ENCODE assay signal across 8 cellular contexts in genomic region chr15:83000672-83001031, GRCh38. TPM values are rescaled to one million over a fixed set of nuclear protein-coding genes. Genes with fewer than 3 reads are reported as not detected.
A peak's percentile ranks its signal among the peaks of the same experiment; 100 is the strongest.
DNase-seq lines count a peak whose midpoint lies in the region; ATAC-seq and TF ChIP-seq lines count a peak whose summit lies in the region.
"Not testable (repeated sequence)": the region's sequence is repeated elsewhere in the genome, so short reads cannot be mapped to it uniquely, and the experiment has no call there.

No MANE protein-coding gene starts in this region.

- H2BK20ac ChIP-seq in IMR-90 (ENCODE audit: low read depth, low read length): not testable (repeated sequence)

- H2BK5ac ChIP-seq in IMR-90 (ENCODE audit: low read depth, low read length, poor library complexity, severe bottlenecking): not testable (repeated sequence)

- not testable (repeated sequence) for DNase-seq in CD4-positive, alpha-beta T cell; IMR-90; Panc1 (ENCODE audit: low read depth, low spot score); adipocyte (ENCODE audit: low read depth); fibroblast of lung (ENCODE audit: low read depth in 2 of 2); natural killer cell treated with Interleukin-12 subunit alpha and Interleukin-12 subunit beta and Interleukin-15 and Interleukin-18, amount 100 ng/mL, for 72 hours (ENCODE audit: low spot score); stimulated activated naive B cell treated with anti-CD40 and anti-IgM and Interleukin-4, amounts not matched to agents 10 μg/mL and 1 μg/mL and 100 μg/mL, for 72 hours

- H3K23ac ChIP-seq in IMR-90 (ENCODE audit: low read depth, low read length): not testable (repeated sequence)

- TF ChIP-seq CTCF in 22Rv1 (IDR thresholded peaks at IDR 0.05) (peak; percentile 40), Panc1 (IDR thresholded peaks at IDR 0.05) (peak; percentile 50)
- TF ChIP-seq CTCF in CD4-positive, alpha-beta T cell (IDR thresholded peaks at IDR 0.05); IMR-90 (conservative IDR thresholded peaks at IDR 0.05; ENCODE audit: low read depth, low read length); fibroblast of lung (conservative IDR thresholded peaks at IDR 0.05 in 1 of 2, IDR thresholded peaks at IDR 0.05 in 1 of 2; ENCODE audit: low read depth in 1 of 2, low read length in 2 of 2): not testable (repeated sequence)

- H3K4me3 ChIP-seq in IMR-90 (ENCODE audit: insufficient read depth, low read depth, low read length); fibroblast of lung (replicated peaks in 1 of 4; ENCODE audit: control extremely low read depth in 1 of 4, insufficient read depth in 1 of 4, low read depth in 3 of 4, low read length in 4 of 4): not testable (repeated sequence)
- peak overlapping the region in 1 of 2 experiments; percentile 52; a peak in 1 of 4 replicates for H3K4me3 ChIP-seq in Panc1 (ENCODE audit: low read depth in 2 of 2, low read length in 2 of 2)
- peak overlapping the region; percentile 75 for H3K4me3 ChIP-seq in adipocyte (ENCODE audit: low read length)

- not testable (repeated sequence) for H3K4me2 ChIP-seq in IMR-90 (ENCODE audit: low read depth, low read length)
- peak overlapping the region; percentile 86 for H3K4me2 ChIP-seq in fibroblast of lung (ENCODE audit: extremely low read depth, insufficient read depth, low read length)

- H4K20me1 ChIP-seq in IMR-90 (ENCODE audit: insufficient read depth, low read length); fibroblast of lung (ENCODE audit: control insufficient read depth, extremely low read depth, insufficient read depth, low read length): not testable (repeated sequence)

- not testable (repeated sequence) for H3K4me1 ChIP-seq in IMR-90 (ENCODE audit: control insufficient read depth, insufficient read depth, low read length); Panc1 (ENCODE audit: control insufficient read depth, insufficient read depth, low read length); adipocyte (ENCODE audit: control insufficient read depth, insufficient read depth, low read length); fibroblast of lung (ENCODE audit: control insufficient read depth, extremely low read depth, insufficient read depth, low read length)

- dilution Hi-C loops in IMR-90 (cut with HindIII; ENCODE audit: low sequenced_read_pairs, unreplicated experiment): not testable (repeated sequence)

- H2AK9ac ChIP-seq in IMR-90 (replicated peaks; ENCODE audit: low read depth, low read length, poor library complexity): not testable (repeated sequence)

- BruUV-seq in IMR-90 (replicated peaks; lab: Mats Ljungman, UMichigan); Panc1 (replicated peaks; lab: Mats Ljungman, UMichigan): not testable (repeated sequence)

- H3K9me1 ChIP-seq in IMR-90 (ENCODE audit: insufficient read depth, low read length): not testable (repeated sequence)

- in situ Hi-C loops in IMR-90 (cut with MboI; ENCODE audit: low sequenced_read_pairs): loop anchor here (10.0 kb wide), 2 partner anchors 436 to 466 kb away; no protein-coding TSS in a partner anchor
- in situ Hi-C loops in Panc1 (cut with HindIII; ENCODE audit: low pct_unique_long_range_greater_than_20kb, low sequenced_read_pairs): not testable (repeated sequence)

- H3K27ac Mint-ChIP-seq in CD4-positive, alpha-beta T cell: peak overlapping the region; percentile 73
- peak overlapping the region in 1 of 2 donors; percentile 50 for H3K27ac Mint-ChIP-seq in natural killer cell treated with Interleukin-12 subunit alpha and Interleukin-12 subunit beta and Interleukin-15 and Interleukin-18, amount 100 ng/mL, for 72 hours
- H3K27ac Mint-ChIP-seq in stimulated activated naive B cell treated with anti-CD40 and anti-IgM and Interleukin-4, amounts not matched to agents 10 μg/mL and 1 μg/mL and 100 μg/mL, for 72 hours: not testable (repeated sequence)

- CTCF ChIA-PET in CD4-positive, alpha-beta T cell (lab: Charles Lee): interaction anchor here (1.2 to 1.5 kb wide), 5 partner anchors 10 to 470 kb away, joined by 3 to 16 read pairs (median 3); partner anchors contain the start of genes C15orf40 and RAMAC
- CTCF ChIA-PET in IMR-90 (lab: Yijun Ruan, JAX): interaction anchor here (0.8 kb wide), 1 partner anchor 10 kb away, joined by 3 read pairs; the partner anchor contains the start of gene C15orf40
- CTCF ChIA-PET in Panc1 (lab: Charles Lee): not testable (repeated sequence)

- not testable (repeated sequence) for H2BK120ac ChIP-seq in IMR-90 (ENCODE audit: low read depth, low read length)

- H3K27me3 ChIP-seq in CD4-positive, alpha-beta T cell (ENCODE audit: control insufficient read depth, insufficient read depth, low read length); IMR-90 (ENCODE audit: control insufficient read depth, insufficient read depth, low read length); Panc1 (ENCODE audit: control insufficient read depth, insufficient read depth, low read length); adipocyte (replicated peaks; ENCODE audit: control insufficient read depth, insufficient read depth, low read length); fibroblast of lung (ENCODE audit: control insufficient read depth, insufficient read depth, low read length): not testable (repeated sequence)

- peaks cover 13% of the 10 kb centered on the region for H3K4me1 Mint-ChIP-seq in CD4-positive, alpha-beta T cell (ENCODE audit: low read depth)
- not testable (repeated sequence) for H3K4me1 Mint-ChIP-seq in natural killer cell treated with Interleukin-12 subunit alpha and Interleukin-12 subunit beta and Interleukin-15 and Interleukin-18, amount 100 ng/mL, for 72 hours (ENCODE audit: low read depth in 2 of 2); stimulated activated naive B cell treated with anti-CD40 and anti-IgM and Interleukin-4, amounts not matched to agents 10 μg/mL and 1 μg/mL and 100 μg/mL, for 72 hours

- not testable (repeated sequence) for H3K18ac ChIP-seq in IMR-90 (ENCODE audit: low read depth, low read length)

- not testable (repeated sequence) for H4K5ac ChIP-seq in IMR-90 (ENCODE audit: low read depth, low read length)

- peak overlapping the region; percentile 43; the same call in 1 of the 2 replicates for H3K27ac ChIP-seq in 22Rv1
- H3K27ac ChIP-seq in CD4-positive, alpha-beta T cell (ENCODE audit: low read depth, low read length); IMR-90 (ENCODE audit: insufficient read depth, low read length); Panc1 (ENCODE audit: low read length); fibroblast of lung (ENCODE audit: insufficient read depth, low read length): not testable (repeated sequence)

- not testable (repeated sequence) for ATAC-seq in CD4-positive, alpha-beta T cell (ENCODE audit: poor library complexity); natural killer cell treated with Interleukin-12 subunit alpha and Interleukin-12 subunit beta and Interleukin-15 and Interleukin-18, amount 100 ng/mL, for 72 hours
- ATAC-seq in IMR-90 (ENCODE audit: low read depth) (peak; percentile 15; the same call in 1 of the 2 replicates), Panc1 (peak; percentile 47)
- peak; percentile 12 to 19 for ATAC-seq in stimulated activated naive B cell treated with anti-CD40 and anti-IgM and Interleukin-4, amounts not matched to agents 10 μg/mL and 1 μg/mL and 100 μg/mL, for 72 hours (replicated peaks)

- H3K14ac ChIP-seq in IMR-90 (replicated peaks; ENCODE audit: low read depth, low read length): not testable (repeated sequence)

- H3K9me3 ChIP-seq in CD4-positive, alpha-beta T cell (ENCODE audit: control insufficient read depth, low read length); IMR-90 (ENCODE audit: control insufficient read depth, insufficient read depth, low read length); Panc1 (ENCODE audit: control insufficient read depth, insufficient read depth, low read depth, low read length); adipocyte (ENCODE audit: control insufficient read depth, low read length); fibroblast of lung (ENCODE audit: control insufficient read depth, insufficient read depth, low read depth, low read length): not testable (repeated sequence)

- not testable (repeated sequence) for H3K9me3 Mint-ChIP-seq in CD4-positive, alpha-beta T cell; natural killer cell treated with Interleukin-12 subunit alpha and Interleukin-12 subunit beta and Interleukin-15 and Interleukin-18, amount 100 ng/mL, for 72 hours; stimulated activated naive B cell treated with anti-CD40 and anti-IgM and Interleukin-4, amounts not matched to agents 10 μg/mL and 1 μg/mL and 100 μg/mL, for 72 hours

- H3K27me3 Mint-ChIP-seq in CD4-positive, alpha-beta T cell; natural killer cell treated with Interleukin-12 subunit alpha and Interleukin-12 subunit beta and Interleukin-15 and Interleukin-18, amount 100 ng/mL, for 72 hours; stimulated activated naive B cell treated with anti-CD40 and anti-IgM and Interleukin-4, amounts not matched to agents 10 μg/mL and 1 μg/mL and 100 μg/mL, for 72 hours: not testable (repeated sequence)

- H3K36me3 Mint-ChIP-seq in CD4-positive, alpha-beta T cell (ENCODE audit: low read depth): peaks cover 10% of the 10 kb centered on the region
- not testable (repeated sequence) for H3K36me3 Mint-ChIP-seq in natural killer cell treated with Interleukin-12 subunit alpha and Interleukin-12 subunit beta and Interleukin-15 and Interleukin-18, amount 100 ng/mL, for 72 hours; stimulated activated naive B cell treated with anti-CD40 and anti-IgM and Interleukin-4, amounts not matched to agents 10 μg/mL and 1 μg/mL and 100 μg/mL, for 72 hours

- not testable (repeated sequence) for H3K56ac ChIP-seq in IMR-90 (ENCODE audit: extremely low read depth, insufficient read depth, low read length)

- intact Hi-C loops in CD4-positive, alpha-beta T cell (cut with DNase I, micrococcal nuclease): loop anchor here in 1 of 2 experiments (5.0 kb wide), 1 partner anchor 458 kb away; the partner anchor contains the start of gene RPS17
- intact Hi-C loops in IMR-90 (cut with micrococcal nuclease): loop anchor here (2.0 to 10.0 kb wide), 4 partner anchors 168 to 460 kb away; partner anchors contain the start of genes CPEB1 and RPS17
- intact Hi-C loops in Panc1 (cut with micrococcal nuclease; ENCODE audit: unreplicated experiment): loop anchor here (2.0 kb wide), 2 partner anchors 150 to 460 kb away; partner anchors contain the start of gene RPS17

- not testable (repeated sequence) for TF ChIP-seq RAD21 in IMR-90 (IDR thresholded peaks at IDR 0.05; ENCODE audit: low read length)

- not testable (repeated sequence) for H3K79me1 ChIP-seq in IMR-90 (ENCODE audit: low read depth in 1 of 2, low read length in 2 of 2)

- H3K36me3 ChIP-seq in IMR-90 (ENCODE audit: control insufficient read depth, insufficient read depth, low read length); Panc1 (ENCODE audit: control insufficient read depth, insufficient read depth, low read length); adipocyte (ENCODE audit: control insufficient read depth, insufficient read depth, low read length, severe bottlenecking); fibroblast of lung (ENCODE audit: control insufficient read depth, insufficient read depth, low read length): not testable (repeated sequence)

- peak overlapping the region; percentile 70 for H3K4me3 Mint-ChIP-seq in CD4-positive, alpha-beta T cell
- H3K4me3 Mint-ChIP-seq in natural killer cell treated with Interleukin-12 subunit alpha and Interleukin-12 subunit beta and Interleukin-15 and Interleukin-18, amount 100 ng/mL, for 72 hours: peak overlapping the region; percentile 35
- not testable (repeated sequence) for H3K4me3 Mint-ChIP-seq in stimulated activated naive B cell treated with anti-CD40 and anti-IgM and Interleukin-4, amounts not matched to agents 10 μg/mL and 1 μg/mL and 100 μg/mL, for 72 hours

- H2AK5ac ChIP-seq in IMR-90 (ENCODE audit: low read depth, low read length): not testable (repeated sequence)

- H3K9ac ChIP-seq in IMR-90 (ENCODE audit: low read depth, low read length); adipocyte (ENCODE audit: low read length); fibroblast of lung (ENCODE audit: insufficient read depth, low read length): not testable (repeated sequence)

- no CpG with 5 or more reads among the region's 3 CpGs for WGBS in IMR-90 (ENCODE audit: extremely low coverage in 2 of 2, insufficient read length in 1 of 2), 2 experiments

- POLR2A ChIA-PET in CD4-positive, alpha-beta T cell (lab: Charles Lee): interaction anchor here (1.0 to 1.8 kb wide), 3 partner anchors 12 to 460 kb away, joined by 3 to 11 read pairs (median 6); partner anchors contain the start of genes RAMAC and RPS17
- POLR2A ChIA-PET in IMR-90 (lab: Charles Lee; ENCODE audit: unreplicated experiment); Panc1 (lab: Charles Lee): not testable (repeated sequence)

- H4K8ac ChIP-seq in IMR-90 (ENCODE audit: low read depth in 2 of 2, low read length in 2 of 2): not testable (repeated sequence)

- not testable (repeated sequence) for H2BK15ac ChIP-seq in IMR-90 (ENCODE audit: low read depth, low read length)

- H2AFZ ChIP-seq in IMR-90 (replicated peaks; ENCODE audit: low read length, poor library complexity); fibroblast of lung (ENCODE audit: low read length): not testable (repeated sequence)

- H4K91ac ChIP-seq in IMR-90 (ENCODE audit: insufficient read depth, low read depth, low read length): not testable (repeated sequence)

- TF ChIP-seq POLR2A in IMR-90 (IDR thresholded peaks at IDR 0.05; ENCODE audit: low read depth, low read length): not testable (repeated sequence)

- H3K79me2 ChIP-seq in fibroblast of lung (ENCODE audit: control insufficient read depth, insufficient read depth, low read length): not testable (repeated sequence)

- not testable (repeated sequence) for H3K4ac ChIP-seq in IMR-90 (ENCODE audit: low read depth, low read length)

RNA-seq across cellular contexts. Expression of gene C15orf40, which starts 10.8 kb away (rescaled TPM):
- 10 to 100 TPM in 1 of 2 experiments, 1 to 10 TPM in 1; 7.4 to 11.0 TPM for total RNA-seq in CD4-positive, alpha-beta T cell
- total RNA-seq in IMR-90 (2012; rRNA removed) (4.4 and 7.0 TPM in 2 replicates), Panc1 (2021; ENCODE audit: unreplicated experiment) (21.1 TPM), fibroblast of lung (8.0 and 12.6 TPM in 2 replicates)
- polyA plus RNA-seq in IMR-90 (2012; rRNA removed) (10.7 and 12.3 TPM in 2 replicates), fibroblast of lung (20.7 and 20.8 TPM in 2 replicates)
- polyA plus RNA-seq in IMR-90 (2012; cell fraction: cytosol; rRNA removed): 8.1 and 12.8 TPM in 2 replicates
- 6.0 and 8.1 TPM in 2 replicates for polyA plus RNA-seq in IMR-90 (2012; cell fraction: nucleus; rRNA removed; ENCODE audit: low replicate concordance)
- polyA plus RNA-seq in Panc1 (2012; ENCODE audit: insufficient read length): 25.6 TPM
- polyA plus RNA-seq in fibroblast of lung (2012): 28.1 and 35.1 TPM in 2 replicates
- 14.0 and 39.5 TPM in 2 replicates for polyA minus RNA-seq in fibroblast of lung (ENCODE audit: low replicate concordance)
- 10 to 100 TPM; 23.7 to 25.5 TPM for total RNA-seq in natural killer cell treated with Interleukin-12 subunit alpha and Interleukin-12 subunit beta and Interleukin-15 and Interleukin-18, amount 100 ng/mL, for 72 hours

RNA-seq across cellular contexts. Expression of gene RAMAC, which starts 14.6 kb away (rescaled TPM):
- 10 to 100 TPM; 25.5 to 26.5 TPM for total RNA-seq in CD4-positive, alpha-beta T cell
- 29.6 and 38.9 TPM in 2 replicates for total RNA-seq in IMR-90 (2012; rRNA removed)
- 18.5 and 23.6 TPM in 2 replicates for polyA plus RNA-seq in IMR-90 (2012; rRNA removed)
- 5.0 and 12.7 TPM in 2 replicates for polyA plus RNA-seq in IMR-90 (2012; cell fraction: cytosol; rRNA removed)
- polyA plus RNA-seq in IMR-90 (2012; cell fraction: nucleus; rRNA removed; ENCODE audit: low replicate concordance): 1.2 and 6.0 TPM in 2 replicates
- 32.0 TPM for total RNA-seq in Panc1 (2021; ENCODE audit: unreplicated experiment)
- 24.0 TPM for polyA plus RNA-seq in Panc1 (2012; ENCODE audit: insufficient read length)
- total RNA-seq in fibroblast of lung: 26.6 and 32.4 TPM in 2 replicates
- polyA plus RNA-seq in fibroblast of lung: 34.3 and 40.4 TPM in 2 replicates
- polyA plus RNA-seq in fibroblast of lung (2012): 23.4 and 27.0 TPM in 2 replicates
- 4.4 and 4.8 TPM in 2 replicates for polyA minus RNA-seq in fibroblast of lung (ENCODE audit: low replicate concordance)
- 10 to 100 TPM; 17.5 to 30.6 TPM for total RNA-seq in natural killer cell treated with Interleukin-12 subunit alpha and Interleukin-12 subunit beta and Interleukin-15 and Interleukin-18, amount 100 ng/mL, for 72 hours

RNA-seq across cellular contexts. Expression of gene HOMER2, which starts 48.1 kb away (rescaled TPM):
- 1 to 10 TPM in 1 of 2 experiments, under 1 TPM in 1; 0.85 to 1.6 TPM for total RNA-seq in CD4-positive, alpha-beta T cell
- total RNA-seq in IMR-90 (2012; rRNA removed): 0.54 and 0.56 TPM in 2 replicates
- polyA plus RNA-seq in IMR-90 (2012; rRNA removed): 0.79 and 0.92 TPM in 2 replicates
- 0.35 and 1.0 TPM in 2 replicates for polyA plus RNA-seq in IMR-90 (2012; cell fraction: cytosol; rRNA removed)
- polyA plus RNA-seq in IMR-90 (2012; cell fraction: nucleus; rRNA removed; ENCODE audit: low replicate concordance): 0.59 and 1.3 TPM in 2 replicates
- 35.9 TPM for total RNA-seq in Panc1 (2021; ENCODE audit: unreplicated experiment)
- polyA plus RNA-seq in Panc1 (2012; ENCODE audit: insufficient read length): 39.5 TPM
- total RNA-seq in fibroblast of lung: 6.9 and 9.9 TPM in 2 replicates
- polyA plus RNA-seq in fibroblast of lung: 1.1 and 2.9 TPM in 2 replicates
- polyA plus RNA-seq in fibroblast of lung (2012): 0.93 and 2.5 TPM in 2 replicates
- polyA minus RNA-seq in fibroblast of lung (ENCODE audit: low replicate concordance): 0.26 and 1.6 TPM in 2 replicates
- total RNA-seq in natural killer cell treated with Interleukin-12 subunit alpha and Interleukin-12 subunit beta and Interleukin-15 and Interleukin-18, amount 100 ng/mL, for 72 hours: 1 to 10 TPM; 3.1 to 4.5 TPM
